ENCODE assay signal across 7 cellular contexts in genomic region chr2:68365087-68365486, GRCh38. TPM values are rescaled to one million over a fixed set of nuclear protein-coding genes. Genes with fewer than 3 reads are reported as not detected.
DNase-seq lines count a peak whose midpoint lies in the region; ATAC-seq and TF ChIP-seq lines count a peak whose summit lies in the region.

PLEK (plus strand) TSS chr2:68365282; CDS start chr2:68365352, 70 bp downstream.

- H3K36me3 Mint-ChIP-seq in T-helper 17 cell (ENCODE audit: low read depth) (no peaks in the 10 kb centered on the region), endothelial cell (ENCODE audit: low read depth, unreplicated experiment) (no peaks in the 10 kb centered on the region)

- H3K9me3 ChIP-seq in T-helper 17 cell (ENCODE audit: control insufficient read depth, low read length, poor library complexity, severe bottlenecking): no peaks in the 10 kb centered on the region

- peak; percentile 97 for TF ChIP-seq POLR2A in GM19099 (IDR thresholded peaks at IDR 0.05; ENCODE audit: extremely low read depth, insufficient read length, low read depth)

- H3K27ac Mint-ChIP-seq in T-helper 17 cell (peak within 1 kb of the TSS; percentile 79), endothelial cell (ENCODE audit: unreplicated experiment) (no peak within 1 kb of the TSS)

- H3K9me3 Mint-ChIP-seq in endothelial cell (ENCODE audit: unreplicated experiment): no peaks in the 10 kb centered on the region

- TF ChIP-seq CTCF in endothelial cell (IDR thresholded peaks at IDR 0.05; ENCODE audit: unreplicated experiment): no peak

- H3K4me3 Mint-ChIP-seq in T-helper 17 cell: peak within 1 kb of the TSS; percentile 82
- no peak within 1 kb of the TSS for H3K4me3 Mint-ChIP-seq in endothelial cell (ENCODE audit: unreplicated experiment)

- no peaks in the 10 kb centered on the region for H3K27me3 Mint-ChIP-seq in T-helper 17 cell
- peaks cover 1% of the 10 kb centered on the region for H3K27me3 Mint-ChIP-seq in endothelial cell (ENCODE audit: unreplicated experiment)

- peaks cover 13% of the 10 kb centered on the region for H3K4me1 Mint-ChIP-seq in T-helper 17 cell
- H3K4me1 Mint-ChIP-seq in endothelial cell (ENCODE audit: unreplicated experiment): no peaks in the 10 kb centered on the region

- DNase-seq in T-helper 17 cell (no peak), left lobe of liver (ENCODE audit: low spot score) (peak; percentile 59), endothelial cell (ENCODE audit: low spot score) (no peak), epidermal melanocyte (ENCODE audit: insufficient read length, low spot score) (no peak), NCI-H510A (lab: John Stamatoyannopoulos, UW) (no peak)

- ATAC-seq in HG03039 (IDR thresholded peaks at IDR 0.05; ENCODE audit: unreplicated experiment) (peak; percentile 53), T-helper 17 cell (peak; percentile 52), left lobe of liver (peak; percentile 36)

RNA-seq across cellular contexts. Expression of gene PLEK, which starts in this region (rescaled TPM):
- total RNA-seq in T-helper 17 cell: 10 to 100 TPM; 18.0 to 34.8 TPM
- 2.9 TPM for total RNA-seq in left lobe of liver
- total RNA-seq in endothelial cell (ENCODE audit: unreplicated experiment): not detected
